ENCODE assay signal across 15 cellular contexts in genomic region chr2:165621086-165621560, GRCh38.
A peak's percentile ranks its signal among the peaks of the same experiment; 100 is the strongest.
DNase-seq lines count a peak whose midpoint lies in the region; ATAC-seq and TF ChIP-seq lines count a peak whose summit lies in the region.
"Had no signal": no experiment of that assay in that cellular context is flagged by ENCODE, and none has a peak within 500 bp of the region (broad histone marks: within the 10 kb centered on the region; RNA-seq: fewer than 3 reads in every experiment).

No MANE protein-coding gene starts in this region.

- H4K91ac ChIP-seq in mesenchymal stem cell (ENCODE audit: low read length): no peak overlapping the region

- peak overlapping the region; percentile 7 for H3K9ac ChIP-seq in mesenchymal stem cell (ENCODE audit: low read length)

- H4K8ac ChIP-seq in mesenchymal stem cell (ENCODE audit: low read length): no peak overlapping the region

- no peak overlapping the region for H2BK15ac ChIP-seq in mesenchymal stem cell (ENCODE audit: low read depth, poor library complexity, severe bottlenecking)

- POLR2A ChIA-PET in MCF 10A (lab: Yijun Ruan, JAX): interaction anchor here (0.6 kb wide), 1 partner anchor 54 kb away, joined by 5 read pairs; no protein-coding TSS in a partner anchor

- no peak overlapping the region for H3K27ac ChIP-seq in right cardiac atrium (ENCODE audit: low read length)
- H3K27ac ChIP-seq in right atrium auricular region: no peak overlapping the region
- peak overlapping the region; percentile 85 for H3K27ac ChIP-seq in mesenchymal stem cell (ENCODE audit: low read length, poor library complexity, severe bottlenecking)
- peak overlapping the region in 1 of 4 donors; percentile 42 for H3K27ac ChIP-seq in sigmoid colon
- H3K27ac ChIP-seq: lower lobe of right lung had no signal

- H2BK5ac ChIP-seq in mesenchymal stem cell (ENCODE audit: low read depth, low read length, poor library complexity, severe bottlenecking): no peak overlapping the region

- in situ Hi-C loops in GM13976 (cut with MboI; ENCODE audit: low sequenced_read_pairs, unreplicated experiment): no loop called here

- BruUV-seq in MCF 10A (replicated peaks; lab: Mats Ljungman, UMichigan): no TSS peak

- H3K23ac ChIP-seq in mesenchymal stem cell (ENCODE audit: low read length in 2 of 2): no peak overlapping the region

- TF ChIP-seq CTCF in right atrium auricular region (IDR thresholded peaks at IDR 0.05) (no peak), MCF 10A (IDR thresholded peaks at IDR 0.05; ENCODE audit: unreplicated experiment) (no peak), sigmoid colon (IDR thresholded peaks at IDR 0.05) (no peak), GM13976 (IDR thresholded peaks at IDR 0.05; ENCODE audit: borderline replicate concordance, control extremely low read depth, extremely low read depth, insufficient read depth, missing control alignments) (no peak)

- H3K14ac ChIP-seq in mesenchymal stem cell (ENCODE audit: low read length in 2 of 2): no peak overlapping the region

- H3K9me3 Mint-ChIP-seq in MCF 10A (ENCODE audit: unreplicated experiment): no peaks in the 10 kb centered on the region
- H3K9me3 Mint-ChIP-seq: activated T-cell treated with anti-CD3 and anti-CD28 coated beads, Interleukin-2, amount 50 U/mL, for 4 hours had no signal

- intact Hi-C loops in right cardiac atrium (cut with DNase I): no loop called here
- intact Hi-C loops in MCF 10A (cut with micrococcal nuclease): no loop called here
- intact Hi-C loops in sigmoid colon (cut with DNase I): no loop called here

- no peaks in the 10 kb centered on the region for H3K36me3 Mint-ChIP-seq in MCF 10A (ENCODE audit: insufficient read depth, unreplicated experiment)

- H3K18ac ChIP-seq in mesenchymal stem cell (ENCODE audit: low read depth in 1 of 2, low read length in 2 of 2): no peak overlapping the region

- no peak overlapping the region for H3K4me2 ChIP-seq in mesenchymal stem cell (ENCODE audit: low read length, poor library complexity, severe bottlenecking)

- WGBS in right cardiac atrium: 38% methylated on average over 5 of the region's 5 CpGs
- 23% methylated on average over 5 of the region's 5 CpGs for WGBS in mesenchymal stem cell
- WGBS in sigmoid colon, 2 donors: 41 to 69% methylated on average over 5 of the region's 5 CpGs

- no peak for TF ChIP-seq POLR2A in sigmoid colon (IDR thresholded peaks at IDR 0.05)

- no peak overlapping the region for H3K27ac Mint-ChIP-seq in MCF 10A (ENCODE audit: low read depth, unreplicated experiment)

- H2BK12ac ChIP-seq in mesenchymal stem cell (ENCODE audit: low read length in 2 of 2): no peak overlapping the region

- no peak overlapping the region for H2BK120ac ChIP-seq in mesenchymal stem cell (ENCODE audit: low read depth, low read length)

- H3K27me3 ChIP-seq in right cardiac atrium (ENCODE audit: control insufficient read depth, insufficient read depth): no peaks in the 10 kb centered on the region
- H3K27me3 ChIP-seq in right atrium auricular region: no peaks in the 10 kb centered on the region
- H3K27me3 ChIP-seq in mesenchymal stem cell (ENCODE audit: control insufficient read depth in 1 of 2, insufficient read depth in 1 of 2, low read length in 2 of 2): no peaks in the 10 kb centered on the region
- H3K27me3 ChIP-seq in sigmoid colon: no peaks in the 10 kb centered on the region

- H3K4me1 ChIP-seq in right cardiac atrium (ENCODE audit: control insufficient read depth, insufficient read depth, low read length) (no peaks in the 10 kb centered on the region), right atrium auricular region (no peaks in the 10 kb centered on the region), mesenchymal stem cell (ENCODE audit: control insufficient read depth, insufficient read depth, low read depth, low read length) (no peaks in the 10 kb centered on the region), sigmoid colon (peaks cover 0 to 11% (median 7%) of the 10 kb centered on the region in 4 donors)
- H3K4me1 ChIP-seq: lower lobe of right lung had no signal

- ATAC-seq in right cardiac atrium (peak; percentile 54 to 67), GM21576 (IDR thresholded peaks at IDR 0.05; ENCODE audit: unreplicated experiment) (no peak)
- ATAC-seq: activated T-cell treated with anti-CD3 and anti-CD28 coated beads, Interleukin-2, amount 50 U/mL, for 4 hours; K562; lower lobe of right lung had no signal

- peaks cover 5% of the 10 kb centered on the region for H3K79me1 ChIP-seq in mesenchymal stem cell (replicated peaks; ENCODE audit: low read length, poor library complexity, severe bottlenecking)

- DNase-seq in right cardiac atrium (no peak), right atrium auricular region (ENCODE audit: low spot score) (no peak), MCF 10A (ENCODE audit: unreplicated experiment) (peak; percentile 29), mesenchymal stem cell (peak; percentile 40), NCI-H345 (lab: John Stamatoyannopoulos, UW) (no peak), sigmoid colon (no peak), GM13976 (ENCODE audit: low spot score) (no peak)
- DNase-seq: activated T-cell treated with anti-CD3 and anti-CD28 coated beads, Interleukin-2, amount 50 U/mL, for 4 hours; GDM1; HCEC 1CT; lower lobe of right lung; NCI-H510A; SHP77 had no signal

- no peak for TF ChIP-seq EP300 in sigmoid colon (IDR thresholded peaks at IDR 0.05)

- H2AK5ac ChIP-seq in mesenchymal stem cell (ENCODE audit: low read length, severe bottlenecking): no peak overlapping the region

- H2AFZ ChIP-seq in mesenchymal stem cell (ENCODE audit: low read depth, low read length): no peak overlapping the region

- peaks cover 10% of the 10 kb centered on the region for H3K4me1 Mint-ChIP-seq in MCF 10A (ENCODE audit: insufficient read depth, unreplicated experiment)

- H3K36me3 ChIP-seq in right atrium auricular region (no peaks in the 10 kb centered on the region), mesenchymal stem cell (ENCODE audit: control insufficient read depth in 1 of 2, insufficient read depth in 2 of 2, low read depth in 1 of 2, low read length in 2 of 2) (no peaks in the 10 kb centered on the region), sigmoid colon (no peaks in the 10 kb centered on the region)
- H3K36me3 ChIP-seq: lower lobe of right lung had no signal

- CTCF ChIA-PET in MCF 10A (lab: Yijun Ruan, JAX): no interaction called here

- H3K9me3 ChIP-seq in right cardiac atrium (ENCODE audit: control insufficient read depth, low read length) (no peaks in the 10 kb centered on the region), right atrium auricular region (no peaks in the 10 kb centered on the region), mesenchymal stem cell (ENCODE audit: control insufficient read depth, low read length) (peaks cover 14% of the 10 kb centered on the region), sigmoid colon (no peaks in the 10 kb centered on the region)
- H3K9me3 ChIP-seq: lower lobe of right lung had no signal

- no peak overlapping the region for H3K4me3 Mint-ChIP-seq in MCF 10A (ENCODE audit: unreplicated experiment)
- H3K4me3 Mint-ChIP-seq: activated T-cell treated with anti-CD3 and anti-CD28 coated beads, Interleukin-2, amount 50 U/mL, for 4 hours had no signal

- no peaks in the 10 kb centered on the region for H3K27me3 Mint-ChIP-seq in MCF 10A (ENCODE audit: insufficient read depth, unreplicated experiment)

- H3K4me3 ChIP-seq in right cardiac atrium (ENCODE audit: low read length) (no peak overlapping the region), right atrium auricular region (no peak overlapping the region), mesenchymal stem cell (ENCODE audit: insufficient read depth in 1 of 2, low read depth in 1 of 2, low read length in 2 of 2) (no peak overlapping the region), sigmoid colon (no peak overlapping the region)
- H3K4me3 ChIP-seq: K562, lower lobe of right lung had no signal

- no peak overlapping the region for H3K4ac ChIP-seq in mesenchymal stem cell (ENCODE audit: low read depth in 1 of 2, low read length in 2 of 2)

Comparison
In these comparisons a context has a peak if more than half of its experiments do, and no peak if none do; other contexts are left out.
1. DNase-seq: peak in MCF 10A (single experiment) and mesenchymal stem cell (single experiment); none in right cardiac atrium (0 of 3), right atrium auricular region (single experiment), NCI-H345 (single experiment), sigmoid colon (single experiment) and GM13976 (single experiment).